Comparison of ENCODE assay signal across 21 cellular contexts in genomic region chr11:86469491-86470388, GRCh38.
DNase-seq lines count a peak whose midpoint lies in the region; ATAC-seq and TF ChIP-seq lines count a peak whose summit lies in the region.
"Had no signal": no experiment of that assay in that cellular context is flagged by ENCODE, and none has a peak within 500 bp of the region (broad histone marks: within the 10 kb centered on the region; RNA-seq: fewer than 3 reads in every experiment).

No MANE protein-coding gene starts in this region.

- H3K27me3 ChIP-seq in left ventricle myocardium inferior (ENCODE audit: low read depth) (no peaks in the 10 kb centered on the region), heart left ventricle (no peaks in the 10 kb centered on the region), neuronal stem cell (ENCODE audit: control insufficient read depth in 3 of 3, insufficient read depth in 3 of 3, low read depth in 1 of 3, low read length in 3 of 3) (no peaks in the 10 kb centered on the region), aorta (ENCODE audit: control insufficient read depth in 1 of 2, insufficient read depth in 2 of 2, low read length in 1 of 2) (no peaks in the 10 kb centered on the region)
- H3K27me3 ChIP-seq: suprapubic skin had no signal

- H3K36me3 ChIP-seq in left ventricle myocardium inferior: no peaks in the 10 kb centered on the region
- H3K36me3 ChIP-seq in heart left ventricle: peaks cover 0 to 2% (median 0%) of the 10 kb centered on the region in 9 donors
- peaks cover 0 to 17% of the 10 kb centered on the region in 2 donors for H3K36me3 ChIP-seq in neuronal stem cell (replicated peaks in 1 of 2; ENCODE audit: control insufficient read depth in 2 of 2, insufficient read depth in 2 of 2, low read length in 2 of 2)
- H3K36me3 ChIP-seq in aorta (ENCODE audit: control insufficient read depth in 1 of 2, insufficient read depth in 2 of 2, low read length in 1 of 2): no peaks in the 10 kb centered on the region
- H3K36me3 ChIP-seq: suprapubic skin had no signal

- no peak overlapping the region for H3K9ac ChIP-seq in neuronal stem cell (ENCODE audit: low read depth, low read length, poor library complexity)
- H3K9ac ChIP-seq: KMS-11, SK-N-SH had no signal

- H2BK15ac ChIP-seq in neuronal stem cell (ENCODE audit: low read length): no peak overlapping the region

- no peak overlapping the region for H3K23ac ChIP-seq in neuronal stem cell (ENCODE audit: low read depth, low read length, poor library complexity)

- H4K8ac ChIP-seq in neuronal stem cell (ENCODE audit: low read depth, low read length): no peak overlapping the region

- ATAC-seq in Right ventricle myocardium superior (ENCODE audit: poor library complexity) (peak; percentile 43), heart left ventricle (peak; percentile 19 to 51 (median 26)), aorta (ENCODE audit: low FRiP score) (peak; percentile 52)
- ATAC-seq: esophagus mucosa, left lobe of liver, mucosa of descending colon had no signal

- DNase-seq in Right ventricle myocardium superior (no peak), left ventricle myocardium inferior (no peak), heart left ventricle (peak in 2 of 5 donors; percentile 34 to 35), neuronal stem cell (ENCODE audit: low spot score) (no peak), aorta (peak in 1 of 2 donors; percentile 60), HT-29 (ENCODE audit: low spot score) (no peak), activated gamma-delta T cell treated with Interleukin-2 at 50 U/mL for 16 hours (no peak), activated T-cell treated with anti-CD3 and anti-CD28 coated beads for 4 hours (no peak)
- DNase-seq: activated CD4-positive, alpha-beta memory T cell treated with anti-CD3 and anti-CD28 coated beads, Interleukin-2, amount 10 ng/mL, durations not matched to agents 7 days and 5 days; activated CD4-positive, CD25-positive, alpha-beta regulatory T cell; activated naive CD4-positive, alpha-beta T cell treated with Interleukin-2 at 50 U/mL for 16 hours; effector CD8-positive, alpha-beta T cell; mucosa of descending colon; NCI-H1694 treated with DMSO at 0.1 percent for 48 hours; NCI-H774; SK-N-SH had no signal

- H2BK120ac ChIP-seq in neuronal stem cell (ENCODE audit: low read depth, low read length): no peak overlapping the region

- H2BK12ac ChIP-seq in neuronal stem cell (ENCODE audit: low read length): no peak overlapping the region

- H3K79me1 ChIP-seq in neuronal stem cell (ENCODE audit: low read depth, low read length): no peaks in the 10 kb centered on the region

- H2AFZ ChIP-seq in neuronal stem cell (ENCODE audit: low read length): peak overlapping the region; percentile 41

- H3K27ac ChIP-seq in left ventricle myocardium inferior (replicated peaks) (no peak overlapping the region), heart left ventricle (peak overlapping the region in 2 of 12 donors; percentile 1 to 27), neuronal stem cell (replicated peaks; ENCODE audit: low read length) (no peak overlapping the region), aorta (ENCODE audit: low read depth in 1 of 2, low read length in 2 of 2) (no peak overlapping the region)
- H3K27ac ChIP-seq: C4-2B, KMS-11, suprapubic skin had no signal

- TF ChIP-seq CTCF in left ventricle myocardium inferior (IDR thresholded peaks at IDR 0.05; ENCODE audit: borderline replicate concordance) (no peak), heart left ventricle (IDR thresholded peaks at IDR 0.05) (no peak)

- no peak overlapping the region for H3K4me2 ChIP-seq in neuronal stem cell (ENCODE audit: insufficient read depth, low read length, poor library complexity, severe bottlenecking)
- H3K4me2 ChIP-seq: KMS-11, SK-N-SH had no signal

- no peak overlapping the region for H3K4ac ChIP-seq in neuronal stem cell (ENCODE audit: low read length)

- TF ChIP-seq POLR2A in heart left ventricle (IDR thresholded peaks at IDR 0.05): no peak

- H3K18ac ChIP-seq in neuronal stem cell (ENCODE audit: low read length): peak overlapping the region; percentile 38

- H3K4me1 ChIP-seq in left ventricle myocardium inferior (peaks cover 27% of the 10 kb centered on the region), heart left ventricle (peaks cover 0 to 31% (median 18%) of the 10 kb centered on the region in 12 donors), neuronal stem cell (ENCODE audit: control insufficient read depth in 2 of 2, insufficient read depth in 1 of 2, low read depth in 1 of 2, low read length in 2 of 2) (peaks cover 3 to 6% of the 10 kb centered on the region in 2 donors), aorta (ENCODE audit: control insufficient read depth in 1 of 2, insufficient read depth in 2 of 2, low read length in 2 of 2) (peaks cover 0 to 3% of the 10 kb centered on the region in 2 donors)
- H3K4me1 ChIP-seq: suprapubic skin had no signal

- H3K4me3 ChIP-seq in left ventricle myocardium inferior (no peak overlapping the region), heart left ventricle (no peak overlapping the region), neuronal stem cell (ENCODE audit: low read length in 2 of 2) (no peak overlapping the region), aorta (ENCODE audit: low read length in 2 of 2) (no peak overlapping the region)
- H3K4me3 ChIP-seq: mucosa of descending colon, suprapubic skin had no signal

- H2BK5ac ChIP-seq in neuronal stem cell (ENCODE audit: low read length): no peak overlapping the region

- no peak overlapping the region for H4K91ac ChIP-seq in neuronal stem cell (ENCODE audit: low read depth, low read length, poor library complexity)

- WGBS in heart left ventricle, 4 donors: 63 to 90% (median 68%) methylated on average over 3 to 5 of the region's 5 CpGs
- no CpG with 5 or more reads among the region's 5 CpGs for WGBS in neuronal stem cell (ENCODE audit: extremely low coverage in 2 of 2, insufficient read length in 2 of 2, insufficient replicate concordance in 1 of 2), 2 donors
- WGBS in aorta, 2 donors: 83 to 87% methylated on average over 5 of the region's 5 CpGs

- H3K14ac ChIP-seq in neuronal stem cell (ENCODE audit: low read length): no peak overlapping the region

- no peaks in the 10 kb centered on the region for H3K9me3 ChIP-seq in left ventricle myocardium inferior (replicated peaks)
- no peaks in the 10 kb centered on the region for H3K9me3 ChIP-seq in heart left ventricle
- H3K9me3 ChIP-seq in neuronal stem cell (replicated peaks in 1 of 2; ENCODE audit: control insufficient read depth in 2 of 2, insufficient read depth in 1 of 2, low read depth in 1 of 2, low read length in 2 of 2): peaks cover 0 to 3% of the 10 kb centered on the region in 2 donors
- H3K9me3 ChIP-seq in aorta (ENCODE audit: control insufficient read depth, low read length): no peaks in the 10 kb centered on the region
- H3K9me3 ChIP-seq: mucosa of descending colon, SK-N-SH, suprapubic skin had no signal

- intact Hi-C loops in Right ventricle myocardium superior (cut with DNase I): loop anchor here (10.0 kb wide), 1 partner anchor 115 kb away; no protein-coding TSS in a partner anchor
- intact Hi-C loops in left ventricle myocardium inferior (cut with micrococcal nuclease): loop anchor here (10.0 kb wide), 1 partner anchor 125 kb away; no protein-coding TSS in a partner anchor
- intact Hi-C loops in heart left ventricle (cut with DNase I): loop anchor here in 3 of 10 donors (5.0 to 10.0 kb wide), 3 partner anchors 85 to 125 kb away; no protein-coding TSS in a partner anchor
- intact Hi-C loops in aorta (cut with DNase I): loop anchor here in 1 of 2 donors (10.0 kb wide), 1 partner anchor 105 kb away; no protein-coding TSS in a partner anchor

- H2AK5ac ChIP-seq in neuronal stem cell (ENCODE audit: low read depth, low read length): no peak overlapping the region
